In genomic region chr12:47835831-47836155, GRCh38 we compare ENCODE assay signal across 13 cellular contexts. TPM values are rescaled to one million over a fixed set of nuclear protein-coding genes. Genes with fewer than 3 reads are reported as not detected.
DNase-seq lines count a peak whose midpoint lies in the region; FAIRE-seq and TF ChIP-seq lines count a peak whose summit lies in the region.
"Had no signal": no experiment of that assay in that cellular context is flagged by ENCODE, and none has a peak within 500 bp of the region (broad histone marks: within the 10 kb centered on the region; RNA-seq: fewer than 3 reads in every experiment).

No MANE protein-coding gene starts in this region.

- no peaks in the 10 kb centered on the region for H3K36me3 Mint-ChIP-seq in T-helper 1 cell treated with Interleukin-12 subunit alpha and Interleukin-12 subunit beta and Interleukin-4 antibody, amounts not matched to agents 30 μg/mL and 1 μg/mL, for 36 hours (ENCODE audit: low read depth)

- H3K4me1 ChIP-seq in OCI-LY7 (ENCODE audit: insufficient read depth, low read length, poor library complexity, severe bottlenecking) (peaks cover 77% of the 10 kb centered on the region), H1 (replicated peaks in 1 of 4; ENCODE audit: control insufficient read depth in 3 of 4, insufficient read depth in 4 of 4, low read length in 3 of 4) (peaks cover 0 to 6% (median under 1%) of the 10 kb centered on the region in 4 experiments; a peak in 3 of 7 replicates)

- no peak for TF ChIP-seq RAD21 in H1 (IDR thresholded peaks at IDR 0.05 in 1 of 2, conservative IDR thresholded peaks at IDR 0.05 in 1 of 2; ENCODE audit: low read depth in 2 of 2, low read length in 2 of 2)

- FAIRE-seq in H1 (lab: Jason Lieb, UNC) = no peak
- FAIRE-seq: A204.1, RCC 7860 had no signal

- H4K20me1 ChIP-seq in OCI-LY7 (ENCODE audit: insufficient read depth, low read length) (no peaks in the 10 kb centered on the region), H1 (replicated peaks in 1 of 2; ENCODE audit: control insufficient read depth in 1 of 2, insufficient read depth in 2 of 2, low read length in 2 of 2) (no peaks in the 10 kb centered on the region)

- H3K9ac ChIP-seq in H1 (replicated peaks in 1 of 4; ENCODE audit: extremely low read depth in 1 of 4, low read depth in 3 of 4, low read length in 3 of 4) = no peak overlapping the region

- intact Hi-C loops in OCI-LY7 (cut with micrococcal nuclease; ENCODE audit: unreplicated experiment) = loop anchor here (1.0 to 5.0 kb wide), 3 partner anchors 16 to 183 kb away; partner anchors contain the start of gene HDAC7

- TF ChIP-seq CTCF in OCI-LY7 (conservative IDR thresholded peaks at IDR 0.05; ENCODE audit: low read length) (no peak), H1 (IDR thresholded peaks at IDR 0.05; ENCODE audit: control extremely low read depth in 1 of 3, insufficient read depth in 1 of 3, low read depth in 1 of 3, low read length in 3 of 3) (no peak)

- peak overlapping the region; percentile 94 for H3K27ac Mint-ChIP-seq in T-helper 1 cell treated with Interleukin-12 subunit alpha and Interleukin-12 subunit beta and Interleukin-4 antibody, amounts not matched to agents 30 μg/mL and 1 μg/mL, for 36 hours

- no peak overlapping the region for H4K8ac ChIP-seq in H1 (ENCODE audit: extremely low read depth, insufficient read depth, low read length)

- no peaks in the 10 kb centered on the region for H3K79me1 ChIP-seq in H1 (ENCODE audit: low read depth, low read length)

- no peaks in the 10 kb centered on the region; the same call in 1 of the 2 replicates for H3K23me2 ChIP-seq in H1 (ENCODE audit: low read depth, low read length)

- H2AFZ ChIP-seq in OCI-LY7 (ENCODE audit: low read length) (peak overlapping the region; percentile 2; the same call in 1 of the 2 replicates), H1 (ENCODE audit: low read length) (no peak overlapping the region)

- no peaks in the 10 kb centered on the region for H3K79me2 ChIP-seq in OCI-LY7 (ENCODE audit: insufficient read depth, low read depth, low read length)
- H3K79me2 ChIP-seq in H1 (ENCODE audit: control insufficient read depth in 1 of 2, insufficient read depth in 2 of 2, low read length in 2 of 2) = no peaks in the 10 kb centered on the region

- no peaks in the 10 kb centered on the region for H3K9me3 Mint-ChIP-seq in T-helper 1 cell treated with Interleukin-12 subunit alpha and Interleukin-12 subunit beta and Interleukin-4 antibody, amounts not matched to agents 30 μg/mL and 1 μg/mL, for 36 hours

- peak overlapping the region; percentile 54 for H3K4me3 ChIP-seq in OCI-LY7 (ENCODE audit: low read depth, low read length, poor library complexity, severe bottlenecking)
- H3K4me3 ChIP-seq in H1 (ENCODE audit: extremely low read depth in 1 of 4, insufficient read depth in 2 of 4, low read depth in 3 of 4, low read length in 4 of 4) = no peak overlapping the region

- no peak for TF ChIP-seq EP300 in H1 (IDR thresholded peaks at IDR 0.05; ENCODE audit: borderline replicate concordance in 1 of 2, low read depth in 2 of 2, low read length in 2 of 2)

- H3K4me3 Mint-ChIP-seq in T-helper 1 cell treated with Interleukin-12 subunit alpha and Interleukin-12 subunit beta and Interleukin-4 antibody, amounts not matched to agents 30 μg/mL and 1 μg/mL, for 36 hours = no peak overlapping the region

- H3K23ac ChIP-seq in H1 (ENCODE audit: insufficient read length) = no peak overlapping the region

- H3K27ac ChIP-seq in OCI-LY7 (ENCODE audit: low read depth, low read length, poor library complexity, severe bottlenecking) = peak overlapping the region; percentile 93
- no peak overlapping the region for H3K27ac ChIP-seq in H1 (ENCODE audit: low read depth, low read length)

- TF ChIP-seq POLR2A in H1 (IDR thresholded peaks at IDR 0.05; ENCODE audit: control extremely low read depth in 1 of 2, low read depth in 2 of 2, low read length in 2 of 2) = no peak

- H3K9me2 ChIP-seq in OCI-LY7 (ENCODE audit: insufficient read depth, low read length) = no peaks in the 10 kb centered on the region

- H2AK5ac ChIP-seq in H1 (ENCODE audit: low read depth, low read length) = no peak overlapping the region

- POLR2A ChIA-PET in OCI-LY7 (lab: Charles Lee) = interaction anchor here (0.5 to 14.2 kb wide), 18 partner anchors 7 to 1172 kb away, joined by 3 to 342 read pairs (median 4); partner anchors contain the start of genes HDAC7 and SLC48A1
- POLR2A ChIA-PET in H1 (lab: Charles Lee; ENCODE audit: partially characterized antibody) = interaction anchor here (0.6 to 28.4 kb wide), 3 partner anchors 7 to 27 kb away, joined by 3 to 480 read pairs (median 16); partner anchors contain the start of gene HDAC7

- H3K18ac ChIP-seq in H1 (ENCODE audit: extremely low read depth, low read length) = no peak overlapping the region; the same call in 1 of the 2 replicates

- H3K9me3 ChIP-seq in OCI-LY7 (ENCODE audit: low read length) = no peaks in the 10 kb centered on the region
- no peaks in the 10 kb centered on the region for H3K9me3 ChIP-seq in H1 (ENCODE audit: insufficient read depth in 2 of 2, low read depth in 1 of 2, low read length in 1 of 2)

- 91% methylated on average over 3 of the region's 3 CpGs; no CpG with 5 or more reads in 1 of the 2 experiments for WGBS in H1 (ENCODE audit: extremely low coverage in 1 of 2, insufficient coverage in 1 of 2, insufficient read length in 1 of 2, insufficient replicate concordance in 2 of 2, low coverage in 1 of 2, low lambda C conversion rate in 2 of 2, missing lambda C conversion rate in 1 of 2), 2 experiments

- H2BK120ac ChIP-seq in H1 (replicated peaks; ENCODE audit: low read depth, low read length) = no peak overlapping the region

- H3K4me2 ChIP-seq in OCI-LY7 (ENCODE audit: low read length) (peak overlapping the region; percentile 81), H1 (ENCODE audit: insufficient read depth in 1 of 2, low read depth in 2 of 2, low read length in 2 of 2) (peak overlapping the region in 1 of 2 experiments; percentile 7; a peak in 1 of 4 replicates)

- DNase-seq in T-helper 1 cell (no peak), OCI-LY7 (ENCODE audit: low spot score) (peak; percentile 33), H1 (ENCODE audit: low read depth in 1 of 2, low spot score in 2 of 2) (no peak), renal cortical epithelial cell (ENCODE audit: low read depth) (peak; percentile 46), iPS-NIHi7 (ENCODE audit: extremely low spot score) (no peak), germinal center (ENCODE audit: low spot score) (no peak), NCI-H1930 (lab: John Stamatoyannopoulos, UW) (no peak)
- DNase-seq: DMS79; occipital lobe; stimulated activated naive CD4-positive, alpha-beta T cell had no signal

- BruUV-seq in OCI-LY7 (replicated peaks; lab: Mats Ljungman, UMichigan) = no TSS peak

- no peak overlapping the region for H4K5ac ChIP-seq in H1 (ENCODE audit: insufficient read length, low read depth, low read length)

- H3K14ac ChIP-seq in H1 (ENCODE audit: insufficient read length) = no peak overlapping the region

- no peaks in the 10 kb centered on the region for H3K36me3 ChIP-seq in OCI-LY7 (ENCODE audit: insufficient read depth, low read length)
- no peaks in the 10 kb centered on the region for H3K36me3 ChIP-seq in H1 (ENCODE audit: control insufficient read depth in 2 of 4, insufficient read depth in 4 of 4, low read length in 3 of 4)

- peaks cover 67% of the 10 kb centered on the region for H3K4me1 Mint-ChIP-seq in T-helper 1 cell treated with Interleukin-12 subunit alpha and Interleukin-12 subunit beta and Interleukin-4 antibody, amounts not matched to agents 30 μg/mL and 1 μg/mL, for 36 hours (ENCODE audit: low read depth)

- no peaks in the 10 kb centered on the region; a peak in 1 of 7 replicates for H3K27me3 ChIP-seq in H1 (replicated peaks in 1 of 4; ENCODE audit: control insufficient read depth in 3 of 4, extremely low read depth in 1 of 4, insufficient read depth in 3 of 4, low read length in 3 of 4)

- H2BK20ac ChIP-seq in H1 (ENCODE audit: low read length) = peak overlapping the region; percentile 67; the same call in 1 of the 2 replicates

- no peak overlapping the region; the same call in 1 of the 2 replicates for H2BK5ac ChIP-seq in H1 (ENCODE audit: low read depth, low read length)

- CTCF ChIA-PET in OCI-LY7 (lab: Charles Lee; ENCODE audit: unreplicated experiment) (interaction anchor here (0.6 to 10.0 kb wide), 15 partner anchors 14 to 182 kb away, joined by 3 to 133 read pairs (median 4); partner anchors contain the start of gene HDAC7), H1 (lab: Charles Lee; ENCODE audit: partially characterized antibody) (interaction anchor here (0.7 to 30.5 kb wide), 18 partner anchors 7 to 122 kb away, joined by 3 to 2001 read pairs (median 6); partner anchors contain the start of genes ENDOU, HDAC7 and SLC48A1)

- H2BK12ac ChIP-seq in H1 (ENCODE audit: low read depth, low read length) = no peak overlapping the region

- no peak overlapping the region for H3K56ac ChIP-seq in H1 (replicated peaks; ENCODE audit: insufficient read length, low read depth, low read length)

- H3K27me3 Mint-ChIP-seq in T-helper 1 cell treated with Interleukin-12 subunit alpha and Interleukin-12 subunit beta and Interleukin-4 antibody, amounts not matched to agents 30 μg/mL and 1 μg/mL, for 36 hours (ENCODE audit: low read depth) = no peaks in the 10 kb centered on the region

- H3K4ac ChIP-seq in H1 (replicated peaks; ENCODE audit: insufficient read length, low read depth, low read length) = no peak overlapping the region

- no peak overlapping the region for H2BK15ac ChIP-seq in H1 (ENCODE audit: low read length)

- H4K91ac ChIP-seq in H1 (replicated peaks; ENCODE audit: insufficient read length, low read length) = no peak overlapping the region

TF ChIP-seq in H1, 55 proteins besides CTCF, POLR2A, EP300 and RAD21:
- TF ChIP-seq RNF2 (IDR thresholded peaks at IDR 0.05; ENCODE audit: borderline replicate concordance, low read depth, low read length, missing control alignments, poor library complexity, severe bottlenecking) = no peak

RNA-seq across cellular contexts. Expression of gene HDAC7, which starts 16.1 kb away (rescaled TPM):
- 38.4 and 45.9 TPM in 2 replicates for total RNA-seq in OCI-LY7 (2014; rRNA removed; shearing (Covaris generic))
- total RNA-seq in OCI-LY7 (2022) = 130 and 131 TPM in 2 replicates
- total RNA-seq in H1 (2021; fragmentation: NEBNext Ultra II Directional; extraction: Animal tissue kit (Norgen Biotek cat#: 25700)) = 82.0 and 84.9 TPM in 2 replicates
- polyA plus RNA-seq in H1 (2011; rRNA removed) = 25.5 and 52.0 TPM in 2 replicates
- polyA plus RNA-seq in H1 (2011; cell fraction: cytosol; rRNA removed) = 27.2 TPM
- 208 TPM for polyA plus RNA-seq in H1 (2011; cell fraction: nucleus; rRNA removed)
- 46.5 to 68.3 TPM (median 65.5 TPM) in 4 replicates for polyA plus RNA-seq in H1 (2012, experiment 1 of 2)
- 57.8 TPM for polyA plus RNA-seq in H1 (2012, experiment 2 of 2)
- polyA plus RNA-seq in H1 (2013, experiment 1 of 2) = 40.9 TPM
- polyA plus RNA-seq in H1 (2013, experiment 2 of 2) = 38.9 TPM
- 11.6 and 23.5 TPM in 2 replicates for polyA minus RNA-seq in H1 (2011; rRNA and poly(A)+ RNA removed)
- polyA minus RNA-seq in H1 (2011; cell fraction: cytosol; rRNA and poly(A)+ RNA removed) = 27.2 TPM
- 48.1 TPM for polyA minus RNA-seq in H1 (2011; cell fraction: nucleus; rRNA and poly(A)+ RNA removed)
- 16.8 and 56.4 TPM in 2 replicates for total RNA-seq in renal cortical epithelial cell

Comparison
In these comparisons a context has a peak if more than half of its experiments do, and no peak if none do; other contexts are left out.
1. DNase-seq: peak in OCI-LY7 (single experiment) and renal cortical epithelial cell (single experiment); none in T-helper 1 cell (0 of 5), H1 (0 of 2), iPS-NIHi7 (single experiment), germinal center (single experiment) and NCI-H1930 (0 of 2).